In genomic region chr6:158812611-158813010, GRCh38 we compare ENCODE assay signal across 13 cellular contexts. TPM values are rescaled to one million over a fixed set of nuclear protein-coding genes. Genes with fewer than 3 reads are reported as not detected.
DNase-seq lines count a peak whose midpoint lies in the region; ATAC-seq lines count a peak whose summit lies in the region.
"Had no signal": no experiment of that assay in that cellular context is flagged by ENCODE, and none has a peak within 500 bp of the region (broad histone marks: within the 10 kb centered on the region; RNA-seq: fewer than 3 reads in every experiment).

No MANE protein-coding gene starts in this region.

- POLR2A ChIA-PET in CD8-positive, alpha-beta memory T cell (lab: Charles Lee), result interaction anchor here (1.1 to 2.9 kb wide), 5 partner anchors 9 to 57 kb away, joined by 3 to 12 read pairs (median 5); no protein-coding TSS in a partner anchor
- POLR2A ChIA-PET in activated naive CD8-positive, alpha-beta T cell treated with anti-CD3 and anti-CD28 coated beads, Interleukin-2, amount 10 ng/mL, durations not matched to agents 7 days and 5 days (lab: Charles Lee), result interaction anchor here (1.7 to 2.3 kb wide), 2 partner anchors 23 to 57 kb away, joined by 10 to 11 read pairs; no protein-coding TSS in a partner anchor
- POLR2A ChIA-PET in naive thymus-derived CD4-positive, alpha-beta T cell (lab: Charles Lee), result interaction anchor here (0.8 to 3.8 kb wide), 7 partner anchors 9 to 57 kb away, joined by 3 to 33 read pairs (median 4); no protein-coding TSS in a partner anchor

- no peak overlapping the region for H3K27ac ChIP-seq in CD8-positive, alpha-beta memory T cell (ENCODE audit: low read depth, low read length)
- peak overlapping the region; percentile 99 for H3K27ac ChIP-seq in naive thymus-derived CD4-positive, alpha-beta T cell (ENCODE audit: low read depth, low read length)
- H3K27ac ChIP-seq: KMS-11, SJSA1, thoracic aorta had no signal

- no peaks in the 10 kb centered on the region for H3K9me3 ChIP-seq in CD8-positive, alpha-beta memory T cell (ENCODE audit: low read length)
- H3K9me3 ChIP-seq in naive thymus-derived CD4-positive, alpha-beta T cell (ENCODE audit: control insufficient read depth in 2 of 3, low read length in 3 of 3), result no peaks in the 10 kb centered on the region
- H3K9me3 ChIP-seq: SJSA1, thoracic aorta had no signal

- no peaks in the 10 kb centered on the region for H3K27me3 Mint-ChIP-seq in CD8-positive, alpha-beta memory T cell
- H3K27me3 Mint-ChIP-seq in activated naive CD8-positive, alpha-beta T cell treated with anti-CD3 and anti-CD28 coated beads, Interleukin-2, amount 10 ng/mL, durations not matched to agents 7 days and 5 days, result no peaks in the 10 kb centered on the region
- H3K27me3 Mint-ChIP-seq in naive thymus-derived CD4-positive, alpha-beta T cell, result no peaks in the 10 kb centered on the region

- H3K36me3 Mint-ChIP-seq in CD8-positive, alpha-beta memory T cell, result peaks cover 25 to 98% (median 35%) of the 10 kb centered on the region in 3 donors
- H3K36me3 Mint-ChIP-seq in activated naive CD8-positive, alpha-beta T cell treated with anti-CD3 and anti-CD28 coated beads, Interleukin-2, amount 10 ng/mL, durations not matched to agents 7 days and 5 days, result peaks cover 56% of the 10 kb centered on the region
- peaks cover 10 to 52% (median 25%) of the 10 kb centered on the region in 5 donors for H3K36me3 Mint-ChIP-seq in naive thymus-derived CD4-positive, alpha-beta T cell

- H3K4me1 ChIP-seq in CD8-positive, alpha-beta memory T cell (ENCODE audit: insufficient read depth, low read length), result peaks cover 96% of the 10 kb centered on the region
- H3K4me1 ChIP-seq in naive thymus-derived CD4-positive, alpha-beta T cell (ENCODE audit: control insufficient read depth in 2 of 2, insufficient read depth in 2 of 2, low read length in 2 of 2), result peaks cover 80 to 83% of the 10 kb centered on the region in 2 donors

- peak overlapping the region; percentile 87 to 100 (median 99) for H3K27ac Mint-ChIP-seq in CD8-positive, alpha-beta memory T cell
- H3K27ac Mint-ChIP-seq in activated naive CD8-positive, alpha-beta T cell treated with anti-CD3 and anti-CD28 coated beads, Interleukin-2, amount 10 ng/mL, durations not matched to agents 7 days and 5 days, result peak overlapping the region; percentile 76
- H3K27ac Mint-ChIP-seq in naive thymus-derived CD4-positive, alpha-beta T cell, result peak overlapping the region in 8 of 9 donors; percentile 74 to 98 (median 95)

- ATAC-seq in activated naive CD8-positive, alpha-beta T cell treated with anti-CD3 and anti-CD28 coated beads, Interleukin-2, amount 10 ng/mL, durations not matched to agents 7 days and 5 days (ENCODE audit: low read depth), result no peak
- ATAC-seq in naive thymus-derived CD4-positive, alpha-beta T cell, result no peak

- H3K27me3 ChIP-seq in CD8-positive, alpha-beta memory T cell (ENCODE audit: insufficient read depth, low read length, poor library complexity, severe bottlenecking), result no peaks in the 10 kb centered on the region
- H3K27me3 ChIP-seq in naive thymus-derived CD4-positive, alpha-beta T cell (ENCODE audit: control insufficient read depth in 2 of 2, insufficient read depth in 2 of 2, low read length in 2 of 2), result no peaks in the 10 kb centered on the region
- H3K27me3 ChIP-seq: SJSA1 had no signal

- no peak overlapping the region for H3K4me3 ChIP-seq in CD8-positive, alpha-beta memory T cell (ENCODE audit: low read length)
- peak overlapping the region; percentile 46 for H3K4me3 ChIP-seq in naive thymus-derived CD4-positive, alpha-beta T cell (ENCODE audit: low read length)
- H3K4me3 ChIP-seq: SJSA1, thoracic aorta had no signal

- CTCF ChIA-PET in CD8-positive, alpha-beta memory T cell (lab: Charles Lee), result interaction anchor here (1.0 to 4.5 kb wide), 9 partner anchors 9 to 147 kb away, joined by 3 to 41 read pairs (median 6); no protein-coding TSS in a partner anchor
- CTCF ChIA-PET in naive thymus-derived CD4-positive, alpha-beta T cell (lab: Charles Lee), result interaction anchor here (1.1 kb wide), 1 partner anchor 20 kb away, joined by 4 read pairs; no protein-coding TSS in a partner anchor

- peaks cover 94 to 97% (median 96%) of the 10 kb centered on the region in 3 donors for H3K4me1 Mint-ChIP-seq in CD8-positive, alpha-beta memory T cell
- H3K4me1 Mint-ChIP-seq in activated naive CD8-positive, alpha-beta T cell treated with anti-CD3 and anti-CD28 coated beads, Interleukin-2, amount 10 ng/mL, durations not matched to agents 7 days and 5 days, result peaks cover 81% of the 10 kb centered on the region
- H3K4me1 Mint-ChIP-seq in naive thymus-derived CD4-positive, alpha-beta T cell, result peaks cover 75 to 100% (median 98%) of the 10 kb centered on the region in 7 donors

- intact Hi-C loops in naive thymus-derived CD4-positive, alpha-beta T cell (cut with micrococcal nuclease), result loop anchor here in 1 of 2 donors (10.0 kb wide), 1 partner anchor 912 kb away; the partner anchor contains the start of gene WTAP

- H3K9me3 Mint-ChIP-seq in CD8-positive, alpha-beta memory T cell, result no peaks in the 10 kb centered on the region
- no peaks in the 10 kb centered on the region for H3K9me3 Mint-ChIP-seq in activated naive CD8-positive, alpha-beta T cell treated with anti-CD3 and anti-CD28 coated beads, Interleukin-2, amount 10 ng/mL, durations not matched to agents 7 days and 5 days
- peaks cover 0 to 6% (median 0%) of the 10 kb centered on the region in 11 donors for H3K9me3 Mint-ChIP-seq in naive thymus-derived CD4-positive, alpha-beta T cell

- DNase-seq in CD8-positive, alpha-beta memory T cell, result no peak
- peak; percentile 45 for DNase-seq in HT-29 (ENCODE audit: low spot score)
- DNase-seq in activated naive CD8-positive, alpha-beta T cell treated with anti-CD3 and anti-CD28 coated beads, Interleukin-2, amount 10 ng/mL, durations not matched to agents 7 days and 5 days, result no peak
- DNase-seq in naive thymus-derived CD4-positive, alpha-beta T cell, result no peak
- DNase-seq in medulla oblongata (ENCODE audit: extremely low spot score), result no peak
- DNase-seq in cerebellar cortex (ENCODE audit: low spot score), result no peak
- no peak for DNase-seq in NCI-H2081 treated with DMSO at 0.1 percent for 48 hours (lab: John Stamatoyannopoulos, UW)
- no peak for DNase-seq in NCI-H187 (lab: John Stamatoyannopoulos, UW)
- DNase-seq: nucleus accumbens; stimulated activated CD4-positive, alpha-beta T cell treated with anti-CD3 and anti-CD28 coated beads, Interleukin-4, amount 100 ng/mL, for 1 hour had no signal

- peaks cover 13% of the 10 kb centered on the region for H3K36me3 ChIP-seq in CD8-positive, alpha-beta memory T cell (ENCODE audit: insufficient read depth, low read length)
- peaks cover 0 to 11% (median 11%) of the 10 kb centered on the region in 3 experiments for H3K36me3 ChIP-seq in naive thymus-derived CD4-positive, alpha-beta T cell (ENCODE audit: control insufficient read depth in 2 of 3, insufficient read depth in 3 of 3, low read length in 3 of 3)
- H3K36me3 ChIP-seq: thoracic aorta had no signal

- H3K4me3 Mint-ChIP-seq in CD8-positive, alpha-beta memory T cell, result peak overlapping the region; percentile 32 to 100 (median 99)
- H3K4me3 Mint-ChIP-seq in activated naive CD8-positive, alpha-beta T cell treated with anti-CD3 and anti-CD28 coated beads, Interleukin-2, amount 10 ng/mL, durations not matched to agents 7 days and 5 days, result peak overlapping the region; percentile 88
- H3K4me3 Mint-ChIP-seq in naive thymus-derived CD4-positive, alpha-beta T cell, result peak overlapping the region; percentile 21 to 99 (median 95)

RNA-seq across cellular contexts. Expression of gene EZR, which starts 6.6 kb away (rescaled TPM):
- total RNA-seq in CD8-positive, alpha-beta memory T cell, result 100 to 1,000 TPM; 296 to 299 TPM
- polyA plus RNA-seq in CD8-positive, alpha-beta memory T cell, result 325 TPM
- total RNA-seq in HT-29 (2014; rRNA removed; shearing (Covaris generic)), result 277 and 282 TPM in 2 replicates
- total RNA-seq in activated naive CD8-positive, alpha-beta T cell treated with anti-CD3 and anti-CD28 coated beads, Interleukin-2, amount 10 ng/mL, durations not matched to agents 7 days and 5 days, result 100 to 1,000 TPM; 235 to 257 TPM
- total RNA-seq in naive thymus-derived CD4-positive, alpha-beta T cell, result 100 to 1,000 TPM; 132 to 201 (median 163) TPM
- 100 to 1,000 TPM; 115 to 140 TPM for polyA plus RNA-seq in naive thymus-derived CD4-positive, alpha-beta T cell
